10 cellular contexts compared by ENCODE assay signal in the genomic region with DNA sequence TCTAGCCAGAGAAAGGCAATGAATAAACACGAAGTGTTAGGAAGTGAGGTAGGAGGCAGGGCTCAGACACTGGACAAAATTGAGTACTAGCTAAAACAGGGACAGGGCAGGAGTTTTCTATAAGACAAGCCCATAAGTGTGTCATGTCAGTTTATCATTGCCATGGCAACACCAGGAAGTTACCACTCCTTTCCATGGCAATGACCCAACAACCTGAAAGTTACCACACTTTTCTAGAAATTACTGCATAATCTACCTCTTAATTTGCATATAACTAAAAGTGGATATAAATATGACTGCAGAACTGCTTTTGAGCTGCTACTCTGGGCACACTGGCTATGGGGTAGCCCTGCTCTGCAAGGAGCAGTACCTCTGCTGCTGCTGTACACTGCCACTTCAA.
A peak's percentile ranks its signal among the peaks of the same experiment; 100 is the strongest.
DNase-seq lines count a peak whose midpoint lies in the region; ATAC-seq lines count a peak whose summit lies in the region.
"Had no signal": no experiment of that assay in that cellular context is flagged by ENCODE, and none has a peak within 500 bp of the region (broad histone marks: within the 10 kb centered on the region; RNA-seq: fewer than 3 reads in every experiment).

No MANE protein-coding gene starts in this region.

- ATAC-seq in GM19025 (IDR thresholded peaks at IDR 0.05; ENCODE audit: low read depth, unreplicated experiment) (peak; percentile 72), GM21786 (IDR thresholded peaks at IDR 0.05; ENCODE audit: unreplicated experiment) (peak; percentile 90), HG03354 (IDR thresholded peaks at IDR 0.05; ENCODE audit: poor library complexity, severe bottlenecking, unreplicated experiment) (peak; percentile 85)

- DNase-seq in glomerular visceral epithelial cell (ENCODE audit: extremely low spot score) (peak; percentile 11), GF-D8 (lab: John Stamatoyannopoulos, UW) (no peak), NCI-H345 (lab: John Stamatoyannopoulos, UW) (no peak)
- DNase-seq in activated CD8-positive, alpha-beta memory T cell treated with anti-CD3 and anti-CD28 coated beads, Interleukin-2, amount 50 U/mL, for 48 hours: no peak
- DNase-seq: activated CD4-positive, alpha-beta T cell treated with anti-CD3 and anti-CD28 coated beads, Interleukin-2, amount 50 U/mL, for 4 hours; NCI-H1694; Right ventricle myocardium superior had no signal
